ENCODE assay signal across 2 cellular contexts in genomic region chr20:21118138-21118537, GRCh38.
TF ChIP-seq lines count a peak whose summit lies in the region.

No MANE protein-coding gene starts in this region.

TF ChIP-seq in HCT116, 20 proteins besides CTCF, POLR2A, EP300 and RAD21:
- TF ChIP-seq SRF (IDR thresholded peaks at IDR 0.05; ENCODE audit: low read depth): no peak
- TF ChIP-seq JUND (IDR thresholded peaks at IDR 0.05): peak; percentile 57; the same call in 1 of the 2 replicates
- no peak for TF ChIP-seq POLR2AphosphoS5 (IDR thresholded peaks at IDR 0.05; ENCODE audit: low read depth, low read length)
- TF ChIP-seq FOSL1 (IDR thresholded peaks at IDR 0.05; ENCODE audit: low read depth): peak; percentile 64
- TF ChIP-seq SP1 (IDR thresholded peaks at IDR 0.05; ENCODE audit: low read depth): peak; percentile 53; the same call in 1 of the 2 replicates
- TF ChIP-seq, protein P1, sequence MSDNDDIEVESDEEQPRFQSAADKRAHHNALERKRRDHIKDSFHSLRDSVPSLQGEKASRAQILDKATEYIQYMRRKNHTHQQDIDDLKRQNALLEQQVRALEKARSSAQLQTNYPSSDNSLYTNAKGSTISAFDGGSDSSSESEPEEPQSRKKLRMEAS (IDR thresholded peaks at IDR 0.05): 0 out of 2 replicates have a peak, but pooled peaks have one; percentile 42
- peak; percentile 85 for TF ChIP-seq EGR1 (IDR thresholded peaks at IDR 0.05; ENCODE audit: low read depth)
- TF ChIP-seq ZFX (IDR thresholded peaks at IDR 0.05): no peak

TF ChIP-seq in K562, 482 proteins besides CTCF, POLR2A, EP300 and RAD21:
- TF ChIP-seq EGR1 (conservative IDR thresholded peaks at IDR 0.05): peak; percentile 26; the same call in 1 of the 2 replicates
- TF ChIP-seq ZBTB17 (CRISPR knock-in tag; IDR thresholded peaks at IDR 0.05): no peak
TF ChIP-seq in K562: peak in this region for 1.
